8 cellular contexts compared by ENCODE assay signal in the genomic region with DNA sequence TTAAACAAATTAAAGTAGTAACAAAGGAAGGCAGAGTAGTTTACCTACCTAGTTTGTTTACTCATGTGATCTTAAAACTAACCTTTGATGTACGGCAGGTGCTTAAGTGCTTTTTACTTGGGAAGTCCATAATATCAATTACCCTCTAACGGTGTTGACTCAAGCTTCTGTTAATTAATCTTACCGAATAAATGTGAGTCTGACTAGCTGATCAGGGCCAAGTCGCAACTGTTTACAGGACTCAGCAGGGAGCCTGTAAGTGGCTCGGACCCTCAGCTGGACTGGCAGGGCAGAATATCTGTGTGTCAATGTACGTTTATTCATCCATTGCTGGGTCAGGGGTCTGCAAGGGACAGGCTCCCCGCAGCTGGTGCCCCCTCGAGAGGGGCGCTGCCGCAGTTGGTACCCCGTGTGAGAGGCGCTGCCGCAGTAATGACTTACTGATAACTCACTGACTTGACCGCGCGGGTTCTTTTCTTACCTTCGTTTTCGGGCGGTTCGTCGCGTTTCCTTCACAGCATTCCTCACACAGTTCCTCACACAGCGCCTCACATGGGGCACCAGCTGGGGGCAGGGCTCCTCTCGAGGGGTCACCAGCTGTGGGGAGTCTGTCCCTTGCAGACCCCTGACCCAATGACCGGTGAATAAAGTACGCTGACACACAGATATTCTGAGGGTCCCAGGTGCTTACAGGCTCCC. TPM values are rescaled to one million over a fixed set of nuclear protein-coding genes. Genes with fewer than 3 reads are reported as not detected.
A peak's percentile ranks its signal among the peaks of the same experiment; 100 is the strongest.
DNase-seq lines count a peak whose midpoint lies in the region; ATAC-seq and TF ChIP-seq lines count a peak whose summit lies in the region.

No MANE protein-coding gene starts in this region.

- peak overlapping the region; percentile 69 for H3K27ac Mint-ChIP-seq in activated B cell treated with CpG ODN at 0.5 μM for 24 hours
- peak overlapping the region in 4 of 10 donors; percentile 4 to 83 (median 54) for H3K27ac Mint-ChIP-seq in naive thymus-derived CD8-positive, alpha-beta T cell

- peaks cover 17% of the 10 kb centered on the region for H3K4me1 Mint-ChIP-seq in activated B cell treated with CpG ODN at 0.5 μM for 24 hours
- H3K4me1 Mint-ChIP-seq in naive thymus-derived CD8-positive, alpha-beta T cell: peaks cover 3 to 18% (median 11%) of the 10 kb centered on the region in 4 donors

- CTCF ChIA-PET in activated B cell treated with CpG ODN at 0.5 μM for 24 hours (lab: Charles Lee): interaction anchor here (1.2 to 12.2 kb wide), 2 partner anchors 23 to 62 kb away, joined by 3 to 172 read pairs; a partner anchor contains a TSS

- H3K4me1 ChIP-seq in Loucy (ENCODE audit: insufficient read depth, low read length, poor library complexity, severe bottlenecking) (no peaks in the 10 kb centered on the region), esophagus (ENCODE audit: control insufficient read depth in 2 of 2, insufficient read depth in 2 of 2, low read length in 1 of 2) (peaks cover 0 to 5% of the 10 kb centered on the region in 2 donors)

- no peaks in the 10 kb centered on the region for H3F3A ChIP-seq in Loucy (ENCODE audit: low read depth)

- H3K9me3 ChIP-seq in Loucy (ENCODE audit: insufficient read depth, low read depth, low read length): no peaks in the 10 kb centered on the region
- H3K9me3 ChIP-seq in esophagus (ENCODE audit: control insufficient read depth in 2 of 2, insufficient read depth in 1 of 2, low read depth in 1 of 2, low read length in 1 of 2): peaks cover 0 to 2% of the 10 kb centered on the region in 2 donors

- H3K27me3 Mint-ChIP-seq in activated B cell treated with CpG ODN at 0.5 μM for 24 hours: peaks cover 4% of the 10 kb centered on the region
- H3K27me3 Mint-ChIP-seq in naive thymus-derived CD8-positive, alpha-beta T cell: peaks cover 28 to 68% (median 52%) of the 10 kb centered on the region in 5 donors

- intact Hi-C loops in Right ventricle myocardium inferior (cut with DNase I): no loop called here
- intact Hi-C loops in cardiac septum (cut with DNase I): no loop called here
- intact Hi-C loops in activated B cell treated with CpG ODN at 0.5 μM for 24 hours (cut with micrococcal nuclease): no loop called here
- intact Hi-C loops in posterior cingulate gyrus (cut with DNase I): no loop called here

- H3K4me3 ChIP-seq in Loucy (ENCODE audit: low read length, poor library complexity, severe bottlenecking) (peak overlapping the region; percentile 69), esophagus (ENCODE audit: low read depth in 1 of 2, low read length in 2 of 2) (peak overlapping the region; percentile 47 to 66)

- H3K27ac ChIP-seq in esophagus (ENCODE audit: low read depth in 2 of 2, low read length in 1 of 2): no peak overlapping the region

- H2AFZ ChIP-seq in Loucy (ENCODE audit: low read length): peak overlapping the region; percentile 90

- peak overlapping the region; percentile 89 for H3K4me3 Mint-ChIP-seq in activated B cell treated with CpG ODN at 0.5 μM for 24 hours
- peak overlapping the region; percentile 74 to 89 (median 84) for H3K4me3 Mint-ChIP-seq in naive thymus-derived CD8-positive, alpha-beta T cell

- H3K9me2 ChIP-seq in Loucy (replicated peaks; ENCODE audit: low read depth, low read length): no peaks in the 10 kb centered on the region

- ATAC-seq in Right ventricle myocardium inferior (peak; percentile 26), activated B cell treated with CpG ODN at 0.5 μM for 24 hours (ENCODE audit: low read depth) (peak; percentile 59), HG03457 (IDR thresholded peaks at IDR 0.05; ENCODE audit: unreplicated experiment) (no peak)
- ATAC-seq in naive thymus-derived CD8-positive, alpha-beta T cell: peak; percentile 50 to 59

- no peaks in the 10 kb centered on the region for H3K79me2 ChIP-seq in Loucy (ENCODE audit: insufficient read depth, low read length)

- no peak for DNase-seq in Right ventricle myocardium inferior (ENCODE audit: missing footprints)
- no peak for DNase-seq in cardiac septum (ENCODE audit: low spot score)
- DNase-seq in activated B cell treated with CpG ODN at 0.5 μM for 24 hours: peak; percentile 23
- DNase-seq in naive thymus-derived CD8-positive, alpha-beta T cell: peak in 1 of 10 donors; percentile 6
- DNase-seq in posterior cingulate gyrus: no peak

- no peaks in the 10 kb centered on the region for H4K20me1 ChIP-seq in Loucy (ENCODE audit: insufficient read depth, low read length, poor library complexity, severe bottlenecking)

- TF ChIP-seq CTCF in Loucy (conservative IDR thresholded peaks at IDR 0.05; ENCODE audit: low read length) (no peak), activated B cell treated with CpG ODN at 0.5 μM for 24 hours (IDR thresholded peaks at IDR 0.05) (no peak)

- no peaks in the 10 kb centered on the region for H3K36me3 ChIP-seq in Loucy (ENCODE audit: insufficient read depth, low read length)
- no peaks in the 10 kb centered on the region for H3K36me3 ChIP-seq in esophagus (ENCODE audit: control insufficient read depth in 2 of 2, insufficient read depth in 2 of 2, low read length in 1 of 2)

- WGBS in esophagus, 2 donors: 8% methylated on average over 26 of the region's 26 CpGs

- H3K9ac ChIP-seq in Loucy (ENCODE audit: low read depth, low read length, poor library complexity, severe bottlenecking): peak overlapping the region; percentile 30

- H3K36me3 Mint-ChIP-seq in activated B cell treated with CpG ODN at 0.5 μM for 24 hours (ENCODE audit: low read depth): no peaks in the 10 kb centered on the region
- peaks cover 0 to 5% (median 0%) of the 10 kb centered on the region in 3 donors for H3K36me3 Mint-ChIP-seq in naive thymus-derived CD8-positive, alpha-beta T cell

- peak overlapping the region; percentile 80 for H3K4me2 ChIP-seq in Loucy (ENCODE audit: low read depth, low read length, poor library complexity, severe bottlenecking)

- POLR2A ChIA-PET in activated B cell treated with CpG ODN at 0.5 μM for 24 hours (lab: Charles Lee): interaction anchor here (1.3 to 2.0 kb wide), 2 partner anchors 28 to 62 kb away, joined by 3 to 7 read pairs; a partner anchor contains a TSS
- POLR2A ChIA-PET in naive thymus-derived CD8-positive, alpha-beta T cell (lab: Charles Lee): no interaction called here

- no peaks in the 10 kb centered on the region for H3K9me3 Mint-ChIP-seq in activated B cell treated with CpG ODN at 0.5 μM for 24 hours
- H3K9me3 Mint-ChIP-seq in naive thymus-derived CD8-positive, alpha-beta T cell: no peaks in the 10 kb centered on the region

- H3K27me3 ChIP-seq in Loucy (ENCODE audit: insufficient read depth, low read length, poor library complexity, severe bottlenecking) (peaks cover 13% of the 10 kb centered on the region), esophagus (ENCODE audit: control insufficient read depth in 1 of 2, insufficient read depth in 2 of 2, low read length in 2 of 2) (no peaks in the 10 kb centered on the region)

RNA-seq across cellular contexts. Expression of a gene that starts 2.9 kb away (rescaled TPM):
- 0.35 TPM for total RNA-seq in Right ventricle myocardium inferior
- 1.3 TPM for total RNA-seq in cardiac septum
- total RNA-seq in activated B cell treated with CpG ODN at 0.5 μM for 24 hours: 0.12 and 1.1 TPM in 2 replicates
- polyA plus RNA-seq in esophagus: 1 to 10 TPM; 1.3 to 1.9 TPM
- total RNA-seq in naive thymus-derived CD8-positive, alpha-beta T cell: not detected
- polyA plus RNA-seq in naive thymus-derived CD8-positive, alpha-beta T cell: not detected
